1 cellular context compared by ENCODE assay signal in the genomic region with DNA sequence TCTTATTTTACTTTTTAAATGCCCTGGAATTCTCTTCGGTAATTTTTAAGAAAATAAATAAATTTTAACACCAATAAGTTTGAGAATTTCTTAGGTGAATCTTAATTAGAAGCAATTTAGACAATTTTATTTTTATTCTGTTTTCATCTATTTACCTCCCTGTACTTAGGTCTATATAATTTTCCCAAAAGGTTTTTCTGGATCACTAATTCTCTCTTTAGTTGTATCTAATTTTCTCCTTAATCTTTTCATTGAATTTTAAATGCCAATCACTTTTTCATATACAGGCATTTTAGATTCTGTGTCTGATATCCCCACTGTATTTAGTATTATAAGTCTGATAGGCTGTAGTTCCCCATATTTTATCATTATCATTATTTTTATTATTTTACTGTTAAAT.
TF ChIP-seq lines count a peak whose summit lies in the region.

No MANE protein-coding gene starts in this region.

TF ChIP-seq in SK-N-SH, 30 proteins besides CTCF, POLR2A, EP300 and RAD21 (continued from another document):
- TF ChIP-seq ZBTB33 (IDR thresholded peaks at IDR 0.05; ENCODE audit: borderline replicate concordance, low read depth) = no peak
TF ChIP-seq in SK-N-SH: peak in this region for 0.
